10 cellular contexts compared by ENCODE assay signal in the genomic region with DNA sequence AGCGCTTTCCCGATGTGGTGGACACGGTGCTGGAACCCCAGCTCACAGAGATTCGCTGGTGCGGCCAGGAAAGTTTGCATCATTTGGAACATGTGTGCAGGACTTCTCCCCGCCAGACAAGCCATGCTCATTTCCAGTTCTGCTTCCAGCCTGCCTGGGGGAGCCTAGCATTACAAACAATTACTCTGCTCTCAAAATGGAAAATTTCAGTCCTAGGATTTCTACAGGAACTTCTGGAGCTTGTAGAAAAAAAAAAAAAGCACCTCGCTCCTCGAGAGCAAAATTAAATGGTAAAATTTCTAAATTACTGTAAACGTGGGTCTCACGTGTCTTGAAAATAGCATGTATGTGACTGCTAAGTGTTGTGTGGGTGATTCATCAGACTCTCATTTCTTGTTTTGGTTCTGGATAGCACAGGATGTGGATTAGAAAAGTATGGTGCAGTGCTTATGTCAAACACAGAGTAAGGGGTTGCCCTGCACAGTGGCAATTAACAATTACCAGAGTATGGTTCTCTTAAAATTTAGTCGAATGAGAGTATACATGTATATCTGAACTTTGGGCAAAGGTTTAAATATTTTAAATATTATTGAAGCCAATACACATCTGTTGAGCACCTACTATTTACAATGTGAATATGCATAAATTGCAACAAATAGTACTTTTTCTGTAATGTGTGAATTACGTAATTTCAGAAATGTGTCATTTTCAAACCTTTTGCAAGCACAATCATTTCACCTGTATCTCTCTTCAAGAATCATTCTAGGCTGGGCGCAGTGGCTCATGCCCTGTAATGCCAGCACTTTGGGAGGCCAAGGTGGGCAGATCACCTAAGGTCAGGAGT.
A peak's percentile ranks its signal among the peaks of the same experiment; 100 is the strongest.
DNase-seq lines count a peak whose midpoint lies in the region; ATAC-seq and TF ChIP-seq lines count a peak whose summit lies in the region.
"Had no signal": no experiment of that assay in that cellular context is flagged by ENCODE, and none has a peak within 500 bp of the region (broad histone marks: within the 10 kb centered on the region; RNA-seq: fewer than 3 reads in every experiment).

No MANE protein-coding gene starts in this region.

- TF ChIP-seq CTCF in lower leg skin (IDR thresholded peaks at IDR 0.05): no peak

- H3K27ac Mint-ChIP-seq in activated naive CD8-positive, alpha-beta T cell treated with anti-CD3 and anti-CD28 coated beads for 36 hours: peak overlapping the region; percentile 74

- DNase-seq in Ammon's horn (ENCODE audit: low spot score): peak; percentile 62
- peak; percentile 32 for DNase-seq in H4 (ENCODE audit: low spot score)
- DNase-seq in activated naive CD8-positive, alpha-beta T cell treated with anti-CD3 and anti-CD28 coated beads for 36 hours: no peak
- DNase-seq in lower leg skin (ENCODE audit: low spot score in 2 of 2): peak; percentile 61 to 88
- DNase-seq in NCI-H1694 (lab: John Stamatoyannopoulos, UW): no peak
- DNase-seq in NCI-H748 treated with DMSO at 0.1 percent for 48 hours (lab: John Stamatoyannopoulos, UW): no peak
- DNase-seq: effector CD4-positive, alpha-beta T cell had no signal

- H3K36me3 Mint-ChIP-seq in activated naive CD8-positive, alpha-beta T cell treated with anti-CD3 and anti-CD28 coated beads for 36 hours: no peaks in the 10 kb centered on the region

- TF ChIP-seq POLR2A in lower leg skin (IDR thresholded peaks at IDR 0.05): no peak

- intact Hi-C loops in lower leg skin (cut with DNase I; ENCODE audit: low total_unique reads): no loop called here

- peaks cover 3% of the 10 kb centered on the region for H3K9me3 Mint-ChIP-seq in activated naive CD8-positive, alpha-beta T cell treated with anti-CD3 and anti-CD28 coated beads for 36 hours

- H3K4me1 Mint-ChIP-seq in activated naive CD8-positive, alpha-beta T cell treated with anti-CD3 and anti-CD28 coated beads for 36 hours: peaks cover 17% of the 10 kb centered on the region

- H3K4me3 ChIP-seq in lower leg skin (ENCODE audit: low read depth, poor library complexity, severe bottlenecking): no peak overlapping the region
- H3K4me3 ChIP-seq: SJSA1 had no signal

- no peaks in the 10 kb centered on the region for H3K27me3 Mint-ChIP-seq in activated naive CD8-positive, alpha-beta T cell treated with anti-CD3 and anti-CD28 coated beads for 36 hours

- 50 to 61% methylated on average over 13 of the region's 13 CpGs for WGBS in lower leg skin, 2 donors

- no peak overlapping the region for H3K4me3 Mint-ChIP-seq in activated naive CD8-positive, alpha-beta T cell treated with anti-CD3 and anti-CD28 coated beads for 36 hours

- ATAC-seq in GM19463 (IDR thresholded peaks at IDR 0.05; ENCODE audit: unreplicated experiment) (no peak), HG03025 (IDR thresholded peaks at IDR 0.05; ENCODE audit: low FRiP score, unreplicated experiment) (no peak)

Comparison
In these comparisons a context has a peak if more than half of its experiments do, and no peak if none do; other contexts are left out.
1. DNase-seq: peak in Ammon's horn (single experiment), H4 (single experiment) and lower leg skin (2 of 2); none in activated naive CD8-positive, alpha-beta T cell treated with anti-CD3 and anti-CD28 coated beads for 36 hours (single experiment), NCI-H1694 (single experiment) and NCI-H748 treated with DMSO at 0.1 percent for 48 hours (single experiment).